ENCODE assay signal across 12 cellular contexts in the genomic region with DNA sequence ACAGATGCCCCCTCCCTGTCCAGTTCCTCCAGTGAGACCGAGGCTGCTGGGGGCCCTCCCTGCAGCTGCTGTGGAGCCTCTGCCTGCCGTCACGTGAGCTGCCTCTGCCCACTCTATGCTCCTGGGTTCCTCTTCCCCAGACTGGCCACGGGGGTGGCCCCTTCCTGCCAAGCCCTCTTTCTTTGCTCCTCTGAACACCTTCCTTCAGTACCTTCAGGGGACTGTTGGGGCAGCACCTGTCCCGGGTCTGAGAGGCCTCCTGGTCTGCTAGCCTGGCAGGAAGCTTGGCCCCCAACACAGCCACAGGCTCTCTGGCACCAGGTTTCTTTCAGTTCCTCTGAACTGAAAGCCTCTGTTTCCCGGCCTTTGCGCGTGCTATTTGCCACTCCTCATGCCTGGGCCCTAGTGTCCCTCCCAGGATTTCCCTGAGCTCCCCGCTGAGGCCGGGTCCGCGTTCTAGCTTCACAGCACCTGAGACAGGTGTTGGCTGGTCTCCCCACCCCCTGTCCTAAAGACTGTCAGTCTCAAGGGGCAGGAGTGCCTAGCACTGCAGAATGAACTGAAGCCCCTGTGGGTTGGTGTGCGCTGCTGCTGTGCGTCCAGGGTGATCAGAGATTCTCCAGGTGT. TPM values are rescaled to one million over a fixed set of nuclear protein-coding genes. Genes with fewer than 3 reads are reported as not detected.
A peak's percentile ranks its signal among the peaks of the same experiment; 100 is the strongest.
DNase-seq lines count a peak whose midpoint lies in the region; ATAC-seq, FAIRE-seq and TF ChIP-seq lines count a peak whose summit lies in the region.
"Had no signal": no experiment of that assay in that cellular context is flagged by ENCODE, and none has a peak within 500 bp of the region (broad histone marks: within the 10 kb centered on the region; RNA-seq: fewer than 3 reads in every experiment).

No MANE protein-coding gene starts in this region.

- DNase-seq in K562 (ENCODE audit: extremely low read depth in 1 of 4, low spot score in 3 of 4), result no peak
- no peak for DNase-seq in NCI-H446 treated with DMSO at 0.1 percent for 48 hours (lab: John Stamatoyannopoulos, UW)
- DNase-seq in OCI-M1 (lab: John Stamatoyannopoulos, UW), result no peak
- DNase-seq in activated CD4-positive, alpha-beta T cell treated with anti-CD3 and anti-CD28 coated beads, Interleukin-2, amount 50 U/mL, for 48 hours, result no peak
- DNase-seq: activated CD4-positive, alpha-beta T cell treated with anti-CD3 and anti-CD28 coated beads, Interleukin-2, amount 50 U/mL, for 1 hour; stimulated activated naive CD4-positive, alpha-beta T cell had no signal

- no peak for TF ChIP-seq EP300 in K562 (IDR thresholded peaks at IDR 0.05; ENCODE audit: low read length)

- no peaks in the 10 kb centered on the region for H3K9me3 ChIP-seq in K562 (replicated peaks; ENCODE audit: control insufficient read depth, insufficient read depth, low read depth, low read length)
- no peaks in the 10 kb centered on the region for H3K9me3 ChIP-seq in skeletal muscle tissue (ENCODE audit: control insufficient read depth in 3 of 3, low read length in 3 of 3)

- no peak for TF ChIP-seq POLR2A in K562 (conservative IDR thresholded peaks at IDR 0.05)

- no peaks in the 10 kb centered on the region for H3K27me3 ChIP-seq in K562 (ENCODE audit: control insufficient read depth in 2 of 2, insufficient read depth in 2 of 2, low read length in 2 of 2)
- no peaks in the 10 kb centered on the region for H3K27me3 ChIP-seq in skeletal muscle tissue (ENCODE audit: control insufficient read depth in 3 of 3, insufficient read depth in 3 of 3, low read length in 3 of 3)

- ATAC-seq in GM18867 (IDR thresholded peaks at IDR 0.05; ENCODE audit: unreplicated experiment) (peak; percentile 43), HG03108 (IDR thresholded peaks at IDR 0.05; ENCODE audit: unreplicated experiment) (peak; percentile 73), K562 (no peak; the same call in 2 of the 3 replicates), GM19328 (IDR thresholded peaks at IDR 0.05; ENCODE audit: unreplicated experiment) (no peak)

- H4K20me1 ChIP-seq in K562 (replicated peaks; ENCODE audit: control insufficient read depth, insufficient read depth, low read length), result peaks cover 3% of the 10 kb centered on the region; the same call in 1 of the 2 replicates

- BruUV-seq in K562 (replicated peaks; lab: Mats Ljungman, UMichigan), result no TSS peak

- no peak overlapping the region for H3K4me3 ChIP-seq in K562
- H3K4me3 ChIP-seq in skeletal muscle tissue (ENCODE audit: low read length in 3 of 3), result no peak overlapping the region

- peaks cover 21 to 56% of the 10 kb centered on the region in 2 experiments for H3K4me1 ChIP-seq in K562 (replicated peaks in 1 of 2; ENCODE audit: control insufficient read depth in 2 of 2, insufficient read depth in 2 of 2, low read length in 2 of 2)
- H3K4me1 ChIP-seq in skeletal muscle tissue (ENCODE audit: control insufficient read depth in 3 of 3, insufficient read depth in 3 of 3, low read length in 3 of 3), result peaks cover 2 to 18% (median 11%) of the 10 kb centered on the region in 3 donors

- POLR2A ChIA-PET in K562 (lab: Yijun Ruan, JAX), result interaction anchor here (0.6 kb wide), 1 partner anchor 1394 kb away, joined by 3 read pairs; no protein-coding TSS in a partner anchor

- no peaks in the 10 kb centered on the region for H3K9me1 ChIP-seq in K562 (ENCODE audit: control insufficient read depth, insufficient read depth, low read length)

- 81% methylated on average over 14 of the region's 14 CpGs for WGBS in K562 (ENCODE audit: insufficient coverage, low coverage, missing lambda C conversion rate)

- peak overlapping the region in 1 of 2 experiments; percentile 66; a peak in 1 of 4 replicates for H3K9ac ChIP-seq in K562 (ENCODE audit: insufficient read depth in 1 of 2, low read depth in 2 of 2, low read length in 2 of 2)
- H3K9ac ChIP-seq in skeletal muscle tissue (ENCODE audit: low read depth in 1 of 3, low read length in 3 of 3), result peak overlapping the region in 1 of 3 donors; percentile 50

- H3K36me3 ChIP-seq in K562 (ENCODE audit: control insufficient read depth, insufficient read depth, low read length) (peaks cover 16% of the 10 kb centered on the region; the same call in 1 of the 3 replicates), skeletal muscle tissue (ENCODE audit: control insufficient read depth in 3 of 3, insufficient read depth in 3 of 3, low read length in 3 of 3) (peaks cover 0 to 3% (median 0%) of the 10 kb centered on the region in 3 donors)

- no peak overlapping the region for H3K4me2 ChIP-seq in K562 (ENCODE audit: insufficient read depth, low read length)

- H3K79me2 ChIP-seq in K562 (ENCODE audit: control insufficient read depth, insufficient read depth, low read length), result no peaks in the 10 kb centered on the region; the same call in 2 of the 3 replicates

- no peak for FAIRE-seq in K562 (lab: Jason Lieb, UNC)

- no peak for TF ChIP-seq CTCF in K562 (IDR thresholded peaks at IDR 0.05 in 2 of 3, conservative IDR thresholded peaks at IDR 0.05 in 1 of 3; ENCODE audit: insufficient read depth in 2 of 3, low read depth in 1 of 3, low read length in 3 of 3)

- H2AFZ ChIP-seq in K562 (ENCODE audit: low read depth, low read length), result no peak overlapping the region

- in situ Hi-C loops in K562 (cut with MboI), result no loop called here

- intact Hi-C loops in K562 (cut with micrococcal nuclease), result loop anchor here (10.0 kb wide), 1 partner anchor 162 kb away; the partner anchor contains the start of gene ABCA3

- CTCF ChIA-PET in K562 (lab: Yijun Ruan, JAX; ENCODE audit: low intra/inter-chr PET ratio), result interaction anchor here (0.6 kb wide), 1 partner anchor 900 kb away, joined by 3 read pairs; no protein-coding TSS in a partner anchor

- no peak for TF ChIP-seq RAD21 in K562 (CRISPR knock-in tag; conservative IDR thresholded peaks at IDR 0.05 in 1 of 2, IDR thresholded peaks at IDR 0.05 in 1 of 2)

- H3K27ac ChIP-seq in K562 (ENCODE audit: extremely low read depth, low read depth, low read length) (no peak overlapping the region), skeletal muscle tissue (ENCODE audit: low read depth, low read length) (peak overlapping the region; percentile 54)

RNA-seq across cellular contexts. Expression of gene ATP6V0C, which starts 6.6 kb away (rescaled TPM):
- 30.3 and 91.0 TPM in 2 replicates for total RNA-seq in K562 (2011; cell fraction: chromatin; rRNA removed; ENCODE audit: low replicate concordance)
- 132 and 138 TPM in 2 replicates for total RNA-seq in K562 (2011; cell fraction: nucleolus; rRNA removed)
- 102 and 104 TPM in 2 replicates for total RNA-seq in K562 (2011; cell fraction: nucleoplasm; rRNA removed)
- total RNA-seq in K562 (2014; rRNA removed) (28.4 and 48.6 TPM in 2 replicates), K562 (2014; rRNA removed; fragmentation: Illumina TruSeq; extraction: Trizol) (10.2 and 10.8 TPM in 2 replicates), K562 (2015; rRNA removed; fragmentation: Illumina TruSeq; extraction: Trizol) (22.7 and 24.3 TPM in 2 replicates), K562 (2021) (213 and 228 TPM in 2 replicates), skeletal muscle tissue (12.0 TPM)
- polyA plus RNA-seq in K562 (2011; rRNA removed) (7.1 and 14.1 TPM in 2 replicates), K562 (2014; fragmentation: Illumina TruSeq; extraction: Trizol) (44.5 and 83.3 TPM in 2 replicates), K562 (2014; fragmentation: Nextera tagmentation; extraction: Ambion mirVana) (1 to 10 TPM; 2.9 to 5.2 TPM), K562 (2014; rRNA removed) (63.0 and 66.3 TPM in 2 replicates)
- polyA plus RNA-seq in K562 (2011; cell fraction: cytosol; rRNA removed), result 28.4 and 49.5 TPM in 2 replicates
- polyA plus RNA-seq in K562 (2011; cell fraction: nucleus; rRNA removed), result 18.4 and 28.6 TPM in 2 replicates
- polyA plus RNA-seq in K562 (2012), result 228 and 237 TPM in 2 replicates
- 4.5 and 5.5 TPM in 2 replicates for polyA minus RNA-seq in K562 (2011; rRNA and poly(A)+ RNA removed)
- polyA minus RNA-seq in K562 (2011; cell fraction: cytosol; rRNA and poly(A)+ RNA removed), result 81.8 and 143 TPM in 2 replicates
- 8.2 and 10.8 TPM in 2 replicates for polyA minus RNA-seq in K562 (2011; cell fraction: nucleus; rRNA and poly(A)+ RNA removed)

RNA-seq across cellular contexts. Expression of gene AMDHD2, which starts 13.0 kb away (rescaled TPM):
- 56.1 and 256 TPM in 2 replicates for total RNA-seq in K562 (2011; cell fraction: chromatin; rRNA removed; ENCODE audit: low replicate concordance)
- total RNA-seq in K562 (2011; cell fraction: nucleolus; rRNA removed), result 207 and 245 TPM in 2 replicates
- total RNA-seq in K562 (2011; cell fraction: nucleoplasm; rRNA removed), result 104 and 109 TPM in 2 replicates
- total RNA-seq in K562 (2014; rRNA removed), result 39.5 and 48.7 TPM in 2 replicates
- 2.0 and 3.6 TPM in 2 replicates for total RNA-seq in K562 (2014; rRNA removed; fragmentation: Illumina TruSeq; extraction: Trizol)
- total RNA-seq in K562 (2015; rRNA removed; fragmentation: Illumina TruSeq; extraction: Trizol), result 23.0 and 24.9 TPM in 2 replicates
- 42.3 and 55.1 TPM in 2 replicates for total RNA-seq in K562 (2021)
- 11.7 and 19.0 TPM in 2 replicates for polyA plus RNA-seq in K562 (2011; rRNA removed)
- 12.6 and 34.7 TPM in 2 replicates for polyA plus RNA-seq in K562 (2011; cell fraction: cytosol; rRNA removed)
- 186 and 323 TPM in 2 replicates for polyA plus RNA-seq in K562 (2011; cell fraction: nucleus; rRNA removed)
- polyA plus RNA-seq in K562 (2012), result 37.8 and 57.1 TPM in 2 replicates
- polyA plus RNA-seq in K562 (2014; fragmentation: Illumina TruSeq; extraction: Trizol), result 10.1 and 18.1 TPM in 2 replicates
- under 1 TPM in 1 of 2 experiments, not detected in 1; 0.38 TPM for polyA plus RNA-seq in K562 (2014; fragmentation: Nextera tagmentation; extraction: Ambion mirVana)
- 54.4 and 56.9 TPM in 2 replicates for polyA plus RNA-seq in K562 (2014; rRNA removed)
- polyA minus RNA-seq in K562 (2011; rRNA and poly(A)+ RNA removed), result 2.0 and 5.0 TPM in 2 replicates
- polyA minus RNA-seq in K562 (2011; cell fraction: cytosol; rRNA and poly(A)+ RNA removed), result 11.7 and 14.9 TPM in 2 replicates
- 48.8 and 59.8 TPM in 2 replicates for polyA minus RNA-seq in K562 (2011; cell fraction: nucleus; rRNA and poly(A)+ RNA removed)
- 7.3 TPM for total RNA-seq in skeletal muscle tissue

RNA-seq across cellular contexts. Expression of gene CEMP1, which starts 24.0 kb away (rescaled TPM):
- total RNA-seq in K562 (2011; cell fraction: chromatin; rRNA removed; ENCODE audit: low replicate concordance), result 0.21 TPM in 1 of 2 replicates, not detected in the other
- 0.39 and 0.83 TPM in 2 replicates for total RNA-seq in K562 (2011; cell fraction: nucleolus; rRNA removed)
- not detected in 2 replicates for total RNA-seq in K562 (2011; cell fraction: nucleoplasm; rRNA removed)
- total RNA-seq in K562 (2014; rRNA removed) (not detected in 2 replicates), K562 (2014; rRNA removed; fragmentation: Illumina TruSeq; extraction: Trizol) (not detected in 2 replicates), K562 (2015; rRNA removed; fragmentation: Illumina TruSeq; extraction: Trizol) (not detected in 2 replicates), K562 (2021) (not detected in 2 replicates), skeletal muscle tissue (not detected)
- polyA plus RNA-seq in K562 (2011; rRNA removed) (not detected in 2 replicates), K562 (2014; fragmentation: Illumina TruSeq; extraction: Trizol) (not detected in 2 replicates), K562 (2014; fragmentation: Nextera tagmentation; extraction: Ambion mirVana) (under 1 TPM in 1 of 2 experiments, not detected in 1; 0.45 TPM), K562 (2014; rRNA removed) (0.05 TPM in 1 of 2 replicates, not detected in the other)
- polyA plus RNA-seq in K562 (2011; cell fraction: cytosol; rRNA removed), result not detected in 2 replicates
- 0.11 TPM in 1 of 2 replicates, not detected in the other for polyA plus RNA-seq in K562 (2011; cell fraction: nucleus; rRNA removed)
- polyA plus RNA-seq in K562 (2012), result 3.4 TPM in 1 of 2 replicates, not detected in the other
- polyA minus RNA-seq in K562 (2011; rRNA and poly(A)+ RNA removed), result not detected in 2 replicates
- polyA minus RNA-seq in K562 (2011; cell fraction: cytosol; rRNA and poly(A)+ RNA removed), result not detected in 2 replicates
- 0.13 and 0.33 TPM in 2 replicates for polyA minus RNA-seq in K562 (2011; cell fraction: nucleus; rRNA and poly(A)+ RNA removed)
- total RNA-seq: MCF 10A, neural crest cell had no signal

RNA-seq across cellular contexts. Expression of gene PDPK1, which starts 30.7 kb away (rescaled TPM):
- 117 and 145 TPM in 2 replicates for total RNA-seq in K562 (2011; cell fraction: chromatin; rRNA removed; ENCODE audit: low replicate concordance)
- 53.9 and 57.6 TPM in 2 replicates for total RNA-seq in K562 (2011; cell fraction: nucleolus; rRNA removed)
- total RNA-seq in K562 (2011; cell fraction: nucleoplasm; rRNA removed), result 56.8 and 78.9 TPM in 2 replicates
- total RNA-seq in K562 (2014; rRNA removed) (11.1 and 16.5 TPM in 2 replicates), K562 (2014; rRNA removed; fragmentation: Illumina TruSeq; extraction: Trizol) (18.7 and 20.4 TPM in 2 replicates), K562 (2015; rRNA removed; fragmentation: Illumina TruSeq; extraction: Trizol) (15.2 and 17.1 TPM in 2 replicates), K562 (2021) (37.2 and 38.9 TPM in 2 replicates), skeletal muscle tissue (18.3 TPM)
- polyA plus RNA-seq in K562 (2011; rRNA removed) (32.1 and 37.1 TPM in 2 replicates), K562 (2014; fragmentation: Illumina TruSeq; extraction: Trizol) (30.3 and 32.4 TPM in 2 replicates), K562 (2014; fragmentation: Nextera tagmentation; extraction: Ambion mirVana) (1 to 10 TPM; 4.0 to 4.6 TPM), K562 (2014; rRNA removed) (21.3 and 22.3 TPM in 2 replicates)
- polyA plus RNA-seq in K562 (2011; cell fraction: cytosol; rRNA removed), result 18.7 and 25.8 TPM in 2 replicates
- 31.1 and 36.8 TPM in 2 replicates for polyA plus RNA-seq in K562 (2011; cell fraction: nucleus; rRNA removed)
- polyA plus RNA-seq in K562 (2012), result 16.3 and 20.5 TPM in 2 replicates
- 40.3 and 44.0 TPM in 2 replicates for polyA minus RNA-seq in K562 (2011; rRNA and poly(A)+ RNA removed)
- polyA minus RNA-seq in K562 (2011; cell fraction: cytosol; rRNA and poly(A)+ RNA removed), result 13.6 and 19.9 TPM in 2 replicates
- polyA minus RNA-seq in K562 (2011; cell fraction: nucleus; rRNA and poly(A)+ RNA removed), result 15.1 and 20.4 TPM in 2 replicates

RNA-seq across cellular contexts. Expression of gene TBC1D24, which starts 32.2 kb away (rescaled TPM):
- 29.2 and 69.3 TPM in 2 replicates for total RNA-seq in K562 (2011; cell fraction: chromatin; rRNA removed; ENCODE audit: low replicate concordance)
- 36.9 and 38.2 TPM in 2 replicates for total RNA-seq in K562 (2011; cell fraction: nucleolus; rRNA removed)
- total RNA-seq in K562 (2011; cell fraction: nucleoplasm; rRNA removed), result 27.0 and 36.9 TPM in 2 replicates
- total RNA-seq in K562 (2014; rRNA removed), result 7.2 and 13.4 TPM in 2 replicates
- total RNA-seq in K562 (2014; rRNA removed; fragmentation: Illumina TruSeq; extraction: Trizol), result 4.2 and 4.9 TPM in 2 replicates
- 9.1 and 11.2 TPM in 2 replicates for total RNA-seq in K562 (2015; rRNA removed; fragmentation: Illumina TruSeq; extraction: Trizol)
- 22.6 and 24.3 TPM in 2 replicates for total RNA-seq in K562 (2021)
- 5.7 and 9.4 TPM in 2 replicates for polyA plus RNA-seq in K562 (2011; rRNA removed)
- polyA plus RNA-seq in K562 (2011; cell fraction: cytosol; rRNA removed), result 7.1 and 12.3 TPM in 2 replicates
- 22.9 and 34.2 TPM in 2 replicates for polyA plus RNA-seq in K562 (2011; cell fraction: nucleus; rRNA removed)
- 8.5 and 9.1 TPM in 2 replicates for polyA plus RNA-seq in K562 (2012)
- 7.2 and 9.4 TPM in 2 replicates for polyA plus RNA-seq in K562 (2014; fragmentation: Illumina TruSeq; extraction: Trizol)
- polyA plus RNA-seq in K562 (2014; fragmentation: Nextera tagmentation; extraction: Ambion mirVana), result 1 to 10 TPM; 1.7 to 4.2 TPM
- polyA plus RNA-seq in K562 (2014; rRNA removed), result 8.3 and 9.3 TPM in 2 replicates
- polyA minus RNA-seq in K562 (2011; rRNA and poly(A)+ RNA removed), result 6.5 and 9.7 TPM in 2 replicates
- 13.1 and 14.3 TPM in 2 replicates for polyA minus RNA-seq in K562 (2011; cell fraction: cytosol; rRNA and poly(A)+ RNA removed)
- polyA minus RNA-seq in K562 (2011; cell fraction: nucleus; rRNA and poly(A)+ RNA removed), result 12.5 and 15.3 TPM in 2 replicates
- total RNA-seq in skeletal muscle tissue, result 7.8 TPM

Comparison
In these comparisons a context has a peak if more than half of its experiments do, and no peak if none do; other contexts are left out.
1. ATAC-seq: peak in GM18867 (single experiment) and HG03108 (single experiment); none in K562 (single experiment) and GM19328 (single experiment).